In genomic region chr2:158651358-158652057, GRCh38 we compare ENCODE assay signal across 18 cellular contexts.
DNase-seq lines count a peak whose midpoint lies in the region; ATAC-seq, FAIRE-seq and TF ChIP-seq lines count a peak whose summit lies in the region.
"Had no signal": no experiment of that assay in that cellular context is flagged by ENCODE, and none has a peak within 500 bp of the region (broad histone marks: within the 10 kb centered on the region; RNA-seq: fewer than 3 reads in every experiment).

No MANE protein-coding gene starts in this region.

- peak; percentile 35 to 43 for ATAC-seq in activated T-cell treated with anti-CD3 and anti-CD28 coated beads, Interleukin-2, amount 50 U/mL, for 72 hours (replicated peaks in 1 of 2)
- no peak for ATAC-seq in activated T-cell treated with anti-CD3 and anti-CD28 coated beads, Interleukin-2, amount 50 U/mL, for 4 hours
- ATAC-seq: Panc1 had no signal

- H3K27ac ChIP-seq in left ventricle myocardium inferior (replicated peaks) (peak overlapping the region; percentile 45), thymus (ENCODE audit: low read depth) (peak overlapping the region; percentile 33)
- H3K27ac ChIP-seq: KMS-11 had no signal

- H3K4me1 ChIP-seq in left ventricle myocardium inferior (peaks cover 36% of the 10 kb centered on the region), thymus (ENCODE audit: control insufficient read depth, insufficient read depth, low read length) (no peaks in the 10 kb centered on the region)

- H3K27ac Mint-ChIP-seq in activated T-cell treated with anti-CD3 and anti-CD28 coated beads, Interleukin-2, amount 50 U/mL, for 72 hours, result no peak overlapping the region

- H3K4me1 Mint-ChIP-seq in activated T-cell treated with anti-CD3 and anti-CD28 coated beads, Interleukin-2, amount 50 U/mL, for 72 hours (ENCODE audit: low read depth), result no peaks in the 10 kb centered on the region
- H3K4me1 Mint-ChIP-seq in activated T-cell treated with anti-CD3 and anti-CD28 coated beads, Interleukin-2, amount 50 U/mL, for 4 hours (ENCODE audit: low read depth), result no peaks in the 10 kb centered on the region
- H3K4me1 Mint-ChIP-seq: CD4-positive, alpha-beta memory T cell had no signal

- intact Hi-C loops in left ventricle myocardium inferior (cut with micrococcal nuclease), result no loop called here

- DNase-seq in activated T-cell treated with anti-CD3 and anti-CD28 coated beads, Interleukin-2, amount 50 U/mL, for 72 hours, result no peak
- no peak for DNase-seq in activated T-cell treated with anti-CD3 and anti-CD28 coated beads, Interleukin-2, amount 50 U/mL, for 4 hours
- DNase-seq in bronchial epithelial cell (ENCODE audit: low read depth), result no peak
- DNase-seq in left ventricle myocardium inferior, result peak; percentile 27
- no peak for DNase-seq in stimulated activated CD4-positive, alpha-beta T cell treated with anti-CD3 and anti-CD28 coated beads, Interleukin-2, amount 100 ng/mL, for 48 hours
- no peak for DNase-seq in glomerular visceral epithelial cell (ENCODE audit: extremely low spot score)
- DNase-seq in iPS-NIHi11 (ENCODE audit: low spot score), result no peak
- DNase-seq: CD4-positive, alpha-beta memory T cell; MG63; NCI-H1105; NCI-H1930; NCI-H510A; SHP77 treated with DMSO at 0.1 percent for 48 hours had no signal

- no peaks in the 10 kb centered on the region for H3K9me3 Mint-ChIP-seq in activated T-cell treated with anti-CD3 and anti-CD28 coated beads, Interleukin-2, amount 50 U/mL, for 72 hours
- H3K9me3 Mint-ChIP-seq in activated T-cell treated with anti-CD3 and anti-CD28 coated beads, Interleukin-2, amount 50 U/mL, for 4 hours, result no peaks in the 10 kb centered on the region
- H3K9me3 Mint-ChIP-seq: CD4-positive, alpha-beta memory T cell had no signal

- H3K36me3 ChIP-seq in bronchial epithelial cell (ENCODE audit: control insufficient read depth, insufficient read depth, low read length) (peaks cover 4% of the 10 kb centered on the region), left ventricle myocardium inferior (peaks cover 4% of the 10 kb centered on the region), thymus (ENCODE audit: control insufficient read depth, insufficient read depth) (no peaks in the 10 kb centered on the region)
- H3K36me3 ChIP-seq: MG63 had no signal

- TF ChIP-seq CTCF in bronchial epithelial cell (IDR thresholded peaks at IDR 0.05; ENCODE audit: insufficient read depth, low read length, severe bottlenecking) (no peak), left ventricle myocardium inferior (IDR thresholded peaks at IDR 0.05; ENCODE audit: borderline replicate concordance) (no peak)

- H3K27me3 ChIP-seq in bronchial epithelial cell (ENCODE audit: control insufficient read depth, insufficient read depth, low read length) (no peaks in the 10 kb centered on the region), left ventricle myocardium inferior (ENCODE audit: low read depth) (no peaks in the 10 kb centered on the region), thymus (ENCODE audit: control insufficient read depth, insufficient read depth) (no peaks in the 10 kb centered on the region)
- H3K27me3 ChIP-seq: MG63 had no signal

- H3K27me3 Mint-ChIP-seq in activated T-cell treated with anti-CD3 and anti-CD28 coated beads, Interleukin-2, amount 50 U/mL, for 72 hours (ENCODE audit: low read depth), result no peaks in the 10 kb centered on the region
- no peaks in the 10 kb centered on the region for H3K27me3 Mint-ChIP-seq in activated T-cell treated with anti-CD3 and anti-CD28 coated beads, Interleukin-2, amount 50 U/mL, for 4 hours (ENCODE audit: low read depth)
- H3K27me3 Mint-ChIP-seq: CD4-positive, alpha-beta memory T cell had no signal

- no peak overlapping the region for H3K4me3 Mint-ChIP-seq in activated T-cell treated with anti-CD3 and anti-CD28 coated beads, Interleukin-2, amount 50 U/mL, for 72 hours
- no peak overlapping the region for H3K4me3 Mint-ChIP-seq in activated T-cell treated with anti-CD3 and anti-CD28 coated beads, Interleukin-2, amount 50 U/mL, for 4 hours
- H3K4me3 Mint-ChIP-seq: CD4-positive, alpha-beta memory T cell had no signal

- FAIRE-seq in bronchial epithelial cell (lab: Jason Lieb, UNC), result peak; percentile 23
- FAIRE-seq: A204.1, D721Med had no signal

- no peak overlapping the region for H3K4me3 ChIP-seq in bronchial epithelial cell (ENCODE audit: low read depth, low read length)
- no peak overlapping the region for H3K4me3 ChIP-seq in left ventricle myocardium inferior
- no peak overlapping the region for H3K4me3 ChIP-seq in thymus (ENCODE audit: low read length)
- H3K4me3 ChIP-seq: MG63 had no signal

- 48% methylated on average over 6 of the region's 6 CpGs for WGBS in thymus

- H3K36me3 Mint-ChIP-seq in activated T-cell treated with anti-CD3 and anti-CD28 coated beads, Interleukin-2, amount 50 U/mL, for 72 hours (ENCODE audit: insufficient read depth in 2 of 2), result no peaks in the 10 kb centered on the region
- H3K36me3 Mint-ChIP-seq in activated T-cell treated with anti-CD3 and anti-CD28 coated beads, Interleukin-2, amount 50 U/mL, for 4 hours (ENCODE audit: insufficient read depth), result no peaks in the 10 kb centered on the region

- H3K9me3 ChIP-seq in left ventricle myocardium inferior (replicated peaks) (no peaks in the 10 kb centered on the region), thymus (ENCODE audit: control insufficient read depth) (no peaks in the 10 kb centered on the region)
- H3K9me3 ChIP-seq: MG63 had no signal

Comparison
In these comparisons a context has a peak if more than half of its experiments do, and no peak if none do; other contexts are left out.
1. ATAC-seq: peak in activated T-cell treated with anti-CD3 and anti-CD28 coated beads, Interleukin-2, amount 50 U/mL, for 72 hours (2 of 2); none in activated T-cell treated with anti-CD3 and anti-CD28 coated beads, Interleukin-2, amount 50 U/mL, for 4 hours (0 of 2).